ENCODE assay signal across 26 cellular contexts in genomic region chr13:79462895-79463294, GRCh38. TPM values are rescaled to one million over a fixed set of nuclear protein-coding genes. Genes with fewer than 3 reads are reported as not detected.
DNase-seq lines count a peak whose midpoint lies in the region; ATAC-seq, FAIRE-seq and TF ChIP-seq lines count a peak whose summit lies in the region.
"Had no signal": no experiment of that assay in that cellular context is flagged by ENCODE, and none has a peak within 500 bp of the region (broad histone marks: within the 10 kb centered on the region; RNA-seq: fewer than 3 reads in every experiment).

No MANE protein-coding gene starts in this region.

- H3K4me3 ChIP-seq in HepG2 (replicated peaks in 1 of 3; ENCODE audit: insufficient read depth in 1 of 3, low read depth in 2 of 3, low read length in 3 of 3) (no peak overlapping the region), gastrocnemius medialis (no peak overlapping the region)
- H3K4me3 ChIP-seq: A549; BLaER1 treated with 17β-estradiol and CSF1 and Interleukin-3, amounts not matched to agents 10 nM and 100 nM; GM12878; GM23338 had no signal

- DNase-seq in LHCN-M2 (ENCODE audit: low read depth) = peak; percentile 63
- DNase-seq in HepG2 (ENCODE audit: low spot score) = no peak
- peak; percentile 12 for DNase-seq in myocyte (ENCODE audit: low read depth)
- no peak for DNase-seq in gastrocnemius medialis
- DNase-seq in activated T-helper 1 cell treated with anti-CD3 and anti-CD28 coated beads, Interleukin-12 subunit alpha, Interleukin-12 subunit beta, Interleukin-2, Interleukin-4 antibody, amounts not matched to agents 30 ng/mL and 10 ng/mL and 1 ng/mL, durations not matched to agents 14 hours and 24 hours and 36 hours (ENCODE audit: low spot score) = no peak
- DNase-seq in activated CD4-positive, alpha-beta memory T cell treated with anti-CD3 and anti-CD28 coated beads, Interleukin-2, amount 10 ng/mL, durations not matched to agents 7 days and 5 days = no peak
- DNase-seq: 8988T; ACHN; BE2C; CD4-positive, alpha-beta T cell; CD8-positive, alpha-beta memory T cell; DMS 273 treated with DMSO at 0.1 percent for 48 hours; DMS79; EL; GDM1; H9 had no signal

- no peak for TF ChIP-seq RAD21 in HepG2 (CRISPR knock-in tag; IDR thresholded peaks at IDR 0.05)

- no peaks in the 10 kb centered on the region for H3K79me2 ChIP-seq in HepG2 (ENCODE audit: insufficient read depth, low read length)

- no peak for ATAC-seq in HepG2
- peak; percentile 99 to 100 for ATAC-seq in gastrocnemius medialis
- no peak for ATAC-seq in HG02840 (IDR thresholded peaks at IDR 0.05; ENCODE audit: low FRiP score, unreplicated experiment)
- no peak for ATAC-seq in GM19397 (IDR thresholded peaks at IDR 0.05; ENCODE audit: unreplicated experiment)
- ATAC-seq: A549, GM12878, GM23338, HCT116 had no signal

- no TSS peak for BruUV-seq in HepG2 (replicated peaks; lab: Mats Ljungman, UMichigan)

- FAIRE-seq in HepG2 (lab: Jason Lieb, UNC) = no peak
- FAIRE-seq: A549, D721Med, GM12878, GM19239 had no signal

- peaks cover 13% of the 10 kb centered on the region for H3K36me3 Mint-ChIP-seq in activated T-helper 1 cell treated with anti-CD3 and anti-CD28 coated beads, Interleukin-12 subunit alpha, Interleukin-12 subunit beta, Interleukin-2, Interleukin-4 antibody, amounts not matched to agents 30 ng/mL and 10 ng/mL and 1 ng/mL, durations not matched to agents 14 hours and 24 hours and 36 hours (ENCODE audit: low read depth)
- peaks cover 7% of the 10 kb centered on the region for H3K36me3 Mint-ChIP-seq in activated CD4-positive, alpha-beta memory T cell treated with anti-CD3 and anti-CD28 coated beads, Interleukin-2, amount 10 ng/mL, durations not matched to agents 7 days and 5 days (ENCODE audit: low read depth)
- H3K36me3 Mint-ChIP-seq: CD14-positive monocyte; CD8-positive, alpha-beta memory T cell had no signal

- peaks cover 3% of the 10 kb centered on the region for H3K9me3 Mint-ChIP-seq in activated T-helper 1 cell treated with anti-CD3 and anti-CD28 coated beads, Interleukin-12 subunit alpha, Interleukin-12 subunit beta, Interleukin-2, Interleukin-4 antibody, amounts not matched to agents 30 ng/mL and 10 ng/mL and 1 ng/mL, durations not matched to agents 14 hours and 24 hours and 36 hours
- H3K9me3 Mint-ChIP-seq in activated CD4-positive, alpha-beta memory T cell treated with anti-CD3 and anti-CD28 coated beads, Interleukin-2, amount 10 ng/mL, durations not matched to agents 7 days and 5 days = no peaks in the 10 kb centered on the region
- H3K9me3 Mint-ChIP-seq: CD4-positive, alpha-beta T cell; CD8-positive, alpha-beta memory T cell; GM23338; H9 had no signal

- no peak overlapping the region for H3K4me2 ChIP-seq in HepG2 (ENCODE audit: low read depth, low read length)
- H3K4me2 ChIP-seq: A549; BLaER1 treated with 17β-estradiol and CSF1 and Interleukin-3, amounts not matched to agents 10 nM and 100 nM; GM23338 had no signal

- H3K4me1 ChIP-seq in HepG2 (ENCODE audit: insufficient read depth, low read length) = no peaks in the 10 kb centered on the region
- H3K4me1 ChIP-seq in gastrocnemius medialis = peaks cover 0 to 4% of the 10 kb centered on the region in 2 donors
- H3K4me1 ChIP-seq: A549; BE2C; BLaER1 treated with 17β-estradiol and CSF1 and Interleukin-3, amounts not matched to agents 10 nM and 100 nM had no signal

- TF ChIP-seq CTCF in HepG2 (CRISPR knock-in tag; IDR thresholded peaks at IDR 0.05) (no peak), gastrocnemius medialis (IDR thresholded peaks at IDR 0.05 in 4 of 5, conservative IDR thresholded peaks at IDR 0.05 in 1 of 5) (no peak)

- TF ChIP-seq EP300 in HepG2 (IDR thresholded peaks at IDR 0.05; ENCODE audit: low read depth in 2 of 2, low read length in 2 of 2) (no peak), HepG2 (CRISPR knock-in tag; IDR thresholded peaks at IDR 0.05; ENCODE audit: borderline replicate concordance) (no peak)

- TF ChIP-seq POLR2A in HepG2 (IDR thresholded peaks at IDR 0.05; ENCODE audit: insufficient read depth in 1 of 2, low read depth in 2 of 2, low read length in 2 of 2) (no peak), gastrocnemius medialis (IDR thresholded peaks at IDR 0.05) (no peak)

- H3K27ac ChIP-seq in HepG2 (ENCODE audit: extremely low read length, insufficient read depth, low read length) = no peak overlapping the region
- H3K27ac ChIP-seq in gastrocnemius medialis = peak overlapping the region in 2 of 4 donors; percentile 48 to 65
- H3K27ac ChIP-seq: A549; BLaER1 treated with 17β-estradiol and CSF1 and Interleukin-3, amounts not matched to agents 10 nM and 100 nM had no signal

- no peaks in the 10 kb centered on the region for H3K27me3 Mint-ChIP-seq in activated T-helper 1 cell treated with anti-CD3 and anti-CD28 coated beads, Interleukin-12 subunit alpha, Interleukin-12 subunit beta, Interleukin-2, Interleukin-4 antibody, amounts not matched to agents 30 ng/mL and 10 ng/mL and 1 ng/mL, durations not matched to agents 14 hours and 24 hours and 36 hours (ENCODE audit: insufficient read depth)
- H3K27me3 Mint-ChIP-seq in activated CD4-positive, alpha-beta memory T cell treated with anti-CD3 and anti-CD28 coated beads, Interleukin-2, amount 10 ng/mL, durations not matched to agents 7 days and 5 days = no peaks in the 10 kb centered on the region
- H3K27me3 Mint-ChIP-seq: CD4-positive, alpha-beta T cell had no signal

- POLR2A ChIA-PET in HepG2 (lab: Yijun Ruan, JAX) = no interaction called here
- POLR2A ChIA-PET in activated CD4-positive, alpha-beta memory T cell treated with anti-CD3 and anti-CD28 coated beads, Interleukin-2, amount 10 ng/mL, durations not matched to agents 7 days and 5 days (lab: Charles Lee) = no interaction called here

- H3K27ac Mint-ChIP-seq in activated T-helper 1 cell treated with anti-CD3 and anti-CD28 coated beads, Interleukin-12 subunit alpha, Interleukin-12 subunit beta, Interleukin-2, Interleukin-4 antibody, amounts not matched to agents 30 ng/mL and 10 ng/mL and 1 ng/mL, durations not matched to agents 14 hours and 24 hours and 36 hours = no peak overlapping the region
- no peak overlapping the region for H3K27ac Mint-ChIP-seq in activated CD4-positive, alpha-beta memory T cell treated with anti-CD3 and anti-CD28 coated beads, Interleukin-2, amount 10 ng/mL, durations not matched to agents 7 days and 5 days
- H3K27ac Mint-ChIP-seq: CD14-positive monocyte; CD4-positive, alpha-beta T cell; CD8-positive, alpha-beta memory T cell; GM23338; H9 had no signal

- no peaks in the 10 kb centered on the region for H4K20me1 ChIP-seq in HepG2 (ENCODE audit: insufficient read depth, low read length)
- H4K20me1 ChIP-seq: BLaER1 treated with 17β-estradiol and CSF1 and Interleukin-3, amounts not matched to agents 10 nM and 100 nM had no signal

- H2AFZ ChIP-seq in HepG2 (ENCODE audit: low read length) = no peak overlapping the region
- H2AFZ ChIP-seq: GM23338 had no signal

- no peak overlapping the region for H3K4me3 Mint-ChIP-seq in activated T-helper 1 cell treated with anti-CD3 and anti-CD28 coated beads, Interleukin-12 subunit alpha, Interleukin-12 subunit beta, Interleukin-2, Interleukin-4 antibody, amounts not matched to agents 30 ng/mL and 10 ng/mL and 1 ng/mL, durations not matched to agents 14 hours and 24 hours and 36 hours
- H3K4me3 Mint-ChIP-seq in activated CD4-positive, alpha-beta memory T cell treated with anti-CD3 and anti-CD28 coated beads, Interleukin-2, amount 10 ng/mL, durations not matched to agents 7 days and 5 days = no peak overlapping the region
- H3K4me3 Mint-ChIP-seq: CD14-positive monocyte; CD4-positive, alpha-beta T cell; CD8-positive, alpha-beta memory T cell; GM23338; H9 had no signal

- no peak overlapping the region for H3K9ac ChIP-seq in HepG2 (ENCODE audit: insufficient read depth, low read depth, low read length)
- H3K9ac ChIP-seq: BLaER1 treated with 17β-estradiol and CSF1 and Interleukin-3, amounts not matched to agents 10 nM and 100 nM had no signal

- H3K9me3 ChIP-seq in HepG2 (ENCODE audit: low read length) = no peaks in the 10 kb centered on the region
- H3K9me3 ChIP-seq in gastrocnemius medialis = no peaks in the 10 kb centered on the region
- H3K9me3 ChIP-seq: A549; BE2C; BLaER1 treated with 17β-estradiol and CSF1 and Interleukin-3, amounts not matched to agents 10 nM and 100 nM had no signal

- H3K4me1 Mint-ChIP-seq in activated T-helper 1 cell treated with anti-CD3 and anti-CD28 coated beads, Interleukin-12 subunit alpha, Interleukin-12 subunit beta, Interleukin-2, Interleukin-4 antibody, amounts not matched to agents 30 ng/mL and 10 ng/mL and 1 ng/mL, durations not matched to agents 14 hours and 24 hours and 36 hours (ENCODE audit: low read depth) = peaks cover 34% of the 10 kb centered on the region
- peaks cover 24% of the 10 kb centered on the region for H3K4me1 Mint-ChIP-seq in activated CD4-positive, alpha-beta memory T cell treated with anti-CD3 and anti-CD28 coated beads, Interleukin-2, amount 10 ng/mL, durations not matched to agents 7 days and 5 days
- H3K4me1 Mint-ChIP-seq: CD14-positive monocyte, GM23338, H9 had no signal

- intact Hi-C loops in HepG2 (cut with micrococcal nuclease; ENCODE audit: unreplicated experiment) (no loop called here), gastrocnemius medialis (cut with DNase I; ENCODE audit: low total_unique reads) (no loop called here)
- intact Hi-C loops in activated T-helper 1 cell treated with anti-CD3 and anti-CD28 coated beads, Interleukin-12 subunit alpha, Interleukin-12 subunit beta, Interleukin-2, Interleukin-4 antibody, amounts not matched to agents 30 ng/mL and 10 ng/mL and 1 ng/mL, durations not matched to agents 14 hours and 24 hours and 36 hours (cut with micrococcal nuclease) = no loop called here

- H3K36me3 ChIP-seq in HepG2 (replicated peaks in 1 of 2; ENCODE audit: control insufficient read depth in 1 of 2, insufficient read depth in 2 of 2, low read length in 2 of 2) (no peaks in the 10 kb centered on the region), gastrocnemius medialis (no peaks in the 10 kb centered on the region)
- H3K36me3 ChIP-seq: BE2C; BLaER1 treated with 17β-estradiol and CSF1 and Interleukin-3, amounts not matched to agents 10 nM and 100 nM had no signal

- in situ Hi-C loops in HepG2 (cut with HindIII; ENCODE audit: extremely low pct_ligation_motif_present, low pct_unique_long_range_greater_than_20kb) = no loop called here
- in situ Hi-C loops in gastrocnemius medialis (cut with MboI; ENCODE audit: low sequenced_read_pairs in 4 of 4) = no loop called here

- H3K27me3 ChIP-seq in HepG2 (ENCODE audit: control insufficient read depth in 1 of 2, insufficient read depth in 2 of 2, low read length in 2 of 2) (no peaks in the 10 kb centered on the region; a peak in 1 of 5 replicates), gastrocnemius medialis (no peaks in the 10 kb centered on the region)
- H3K27me3 ChIP-seq: BE2C; BLaER1 treated with 17β-estradiol and CSF1 and Interleukin-3, amounts not matched to agents 10 nM and 100 nM had no signal

- CTCF ChIA-PET in HepG2 (lab: Yijun Ruan, JAX; ENCODE audit: low intra/inter-chr PET ratio, low total read pairs) = no interaction called here
- CTCF ChIA-PET in activated CD4-positive, alpha-beta memory T cell treated with anti-CD3 and anti-CD28 coated beads, Interleukin-2, amount 10 ng/mL, durations not matched to agents 7 days and 5 days (lab: Charles Lee) = no interaction called here

RNA-seq across cellular contexts. Expression of gene NDFIP2, which starts 18.1 kb away (rescaled TPM):
- total RNA-seq in LHCN-M2 (2014; rRNA removed) (39.7 and 44.1 TPM in 2 replicates), HepG2 (2016; rRNA removed; fragmentation: Illumina TruSeq; extraction: Trizol) (32.0 and 32.6 TPM in 2 replicates), myocyte (31.7 and 36.7 TPM in 2 replicates), gastrocnemius medialis (10 to 100 TPM; 21.8 to 47.8 (median 31.9) TPM)
- 29.1 TPM for polyA plus RNA-seq in LHCN-M2 (2012)
- total RNA-seq in HepG2 (2016; cell fraction: cytosol; rRNA removed; fragmentation: Illumina TruSeq; extraction: Trizol; ENCODE audit: low read depth) = 5.4 and 6.5 TPM in 2 replicates
- 32.5 and 33.8 TPM in 2 replicates for total RNA-seq in HepG2 (2016; cell fraction: insoluble cytoplasmic fraction; rRNA removed; fragmentation: Illumina TruSeq; extraction: Trizol)
- 11.7 and 12.3 TPM in 2 replicates for total RNA-seq in HepG2 (2016; cell fraction: membrane; rRNA removed; fragmentation: Illumina TruSeq; extraction: Trizol)
- 28.6 and 29.3 TPM in 2 replicates for total RNA-seq in HepG2 (2016; cell fraction: nucleus; rRNA removed; fragmentation: Illumina TruSeq; extraction: Trizol)
- polyA plus RNA-seq in HepG2 (2011; rRNA removed) = 22.8 and 23.2 TPM in 2 replicates
- 11.6 and 13.3 TPM in 2 replicates for polyA plus RNA-seq in HepG2 (2011; cell fraction: cytosol; rRNA removed)
- 5.7 and 6.8 TPM in 2 replicates for polyA plus RNA-seq in HepG2 (2011; cell fraction: nucleus; rRNA removed)
- 19.8 and 27.5 TPM in 2 replicates for polyA plus RNA-seq in HepG2 (2012)
- 4.3 and 5.2 TPM in 2 replicates for polyA plus RNA-seq in HepG2 (2016; cell fraction: cytosol; fragmentation: Illumina TruSeq; extraction: Trizol; ENCODE audit: low read depth)
- polyA plus RNA-seq in HepG2 (2016; cell fraction: insoluble cytoplasmic fraction; fragmentation: Illumina TruSeq; extraction: Trizol; ENCODE audit: low read depth) = 27.0 and 28.4 TPM in 2 replicates
- 9.5 TPM in 2 replicates for polyA plus RNA-seq in HepG2 (2016; cell fraction: membrane; fragmentation: Illumina TruSeq; extraction: Trizol; ENCODE audit: low read depth)
- 31.9 and 33.1 TPM in 2 replicates for polyA plus RNA-seq in HepG2 (2016; cell fraction: nucleus; fragmentation: Illumina TruSeq; extraction: Trizol; ENCODE audit: insufficient read depth, low read depth)
- 26.2 and 77.2 TPM in 2 replicates for polyA minus RNA-seq in HepG2 (2011; rRNA and poly(A)+ RNA removed; ENCODE audit: low replicate concordance)
- 21.9 and 24.7 TPM in 2 replicates for polyA minus RNA-seq in HepG2 (2011; cell fraction: cytosol; rRNA and poly(A)+ RNA removed)
- 20.2 and 23.6 TPM in 2 replicates for polyA minus RNA-seq in HepG2 (2011; cell fraction: nucleus; rRNA and poly(A)+ RNA removed)
- 39.7 TPM for polyA plus RNA-seq in myocyte (2012)
- total RNA-seq in activated T-helper 1 cell treated with anti-CD3 and anti-CD28 coated beads, Interleukin-12 subunit alpha, Interleukin-12 subunit beta, Interleukin-2, Interleukin-4 antibody, amounts not matched to agents 30 ng/mL and 10 ng/mL and 1 ng/mL, durations not matched to agents 14 hours and 24 hours and 36 hours = 250 and 276 TPM in 2 replicates
- total RNA-seq in activated CD4-positive, alpha-beta memory T cell treated with anti-CD3 and anti-CD28 coated beads, Interleukin-2, amount 10 ng/mL, durations not matched to agents 7 days and 5 days = 10 to 100 TPM; 49.6 to 53.2 TPM
- polyA plus RNA-seq: CD14-positive monocyte had no signal

RNA-seq across cellular contexts. Expression of gene RBM26, which starts 56.8 kb away (rescaled TPM):
- 30.1 and 33.1 TPM in 2 replicates for total RNA-seq in LHCN-M2 (2014; rRNA removed)
- 10.1 TPM for polyA plus RNA-seq in LHCN-M2 (2012)
- 28.6 and 34.4 TPM in 2 replicates for total RNA-seq in HepG2 (2016; rRNA removed; fragmentation: Illumina TruSeq; extraction: Trizol)
- total RNA-seq in HepG2 (2016; cell fraction: cytosol; rRNA removed; fragmentation: Illumina TruSeq; extraction: Trizol; ENCODE audit: low read depth) = 8.0 and 10.1 TPM in 2 replicates
- total RNA-seq in HepG2 (2016; cell fraction: insoluble cytoplasmic fraction; rRNA removed; fragmentation: Illumina TruSeq; extraction: Trizol) = 25.2 and 36.1 TPM in 2 replicates
- 12.0 and 13.4 TPM in 2 replicates for total RNA-seq in HepG2 (2016; cell fraction: membrane; rRNA removed; fragmentation: Illumina TruSeq; extraction: Trizol)
- 75.3 and 77.9 TPM in 2 replicates for total RNA-seq in HepG2 (2016; cell fraction: nucleus; rRNA removed; fragmentation: Illumina TruSeq; extraction: Trizol)
- 16.1 and 19.4 TPM in 2 replicates for polyA plus RNA-seq in HepG2 (2011; rRNA removed)
- 4.3 and 5.8 TPM in 2 replicates for polyA plus RNA-seq in HepG2 (2011; cell fraction: cytosol; rRNA removed)
- polyA plus RNA-seq in HepG2 (2011; cell fraction: nucleus; rRNA removed) = 40.1 and 43.2 TPM in 2 replicates
- 18.6 and 26.4 TPM in 2 replicates for polyA plus RNA-seq in HepG2 (2012)
- polyA plus RNA-seq in HepG2 (2016; cell fraction: cytosol; fragmentation: Illumina TruSeq; extraction: Trizol; ENCODE audit: low read depth) = 0.87 and 1.1 TPM in 2 replicates
- polyA plus RNA-seq in HepG2 (2016; cell fraction: insoluble cytoplasmic fraction; fragmentation: Illumina TruSeq; extraction: Trizol; ENCODE audit: low read depth) = 26.2 and 29.3 TPM in 2 replicates
- 2.9 and 3.1 TPM in 2 replicates for polyA plus RNA-seq in HepG2 (2016; cell fraction: membrane; fragmentation: Illumina TruSeq; extraction: Trizol; ENCODE audit: low read depth)
- polyA plus RNA-seq in HepG2 (2016; cell fraction: nucleus; fragmentation: Illumina TruSeq; extraction: Trizol; ENCODE audit: insufficient read depth, low read depth) = 91.7 and 94.4 TPM in 2 replicates
- polyA minus RNA-seq in HepG2 (2011; rRNA and poly(A)+ RNA removed; ENCODE audit: low replicate concordance) = 23.1 and 34.2 TPM in 2 replicates
- 9.2 and 9.8 TPM in 2 replicates for polyA minus RNA-seq in HepG2 (2011; cell fraction: cytosol; rRNA and poly(A)+ RNA removed)
- polyA minus RNA-seq in HepG2 (2011; cell fraction: nucleus; rRNA and poly(A)+ RNA removed) = 111 and 119 TPM in 2 replicates
- 40.7 and 43.2 TPM in 2 replicates for total RNA-seq in myocyte
- 14.2 TPM for polyA plus RNA-seq in myocyte (2012)
- total RNA-seq in gastrocnemius medialis = 10 to 100 TPM; 14.9 to 44.8 (median 23.1) TPM
- total RNA-seq in activated T-helper 1 cell treated with anti-CD3 and anti-CD28 coated beads, Interleukin-12 subunit alpha, Interleukin-12 subunit beta, Interleukin-2, Interleukin-4 antibody, amounts not matched to agents 30 ng/mL and 10 ng/mL and 1 ng/mL, durations not matched to agents 14 hours and 24 hours and 36 hours = 99.3 and 107 TPM in 2 replicates
- total RNA-seq in activated CD4-positive, alpha-beta memory T cell treated with anti-CD3 and anti-CD28 coated beads, Interleukin-2, amount 10 ng/mL, durations not matched to agents 7 days and 5 days = 10 to 100 TPM; 51.1 to 52.0 TPM

Comparison
In these comparisons a context has a peak if more than half of its experiments do, and no peak if none do; other contexts are left out.
1. DNase-seq: peak in LHCN-M2 (single experiment) and myocyte (single experiment); none in HepG2 (single experiment), gastrocnemius medialis (0 of 2), activated T-helper 1 cell treated with anti-CD3 and anti-CD28 coated beads, Interleukin-12 subunit alpha, Interleukin-12 subunit beta, Interleukin-2, Interleukin-4 antibody, amounts not matched to agents 30 ng/mL and 10 ng/mL and 1 ng/mL, durations not matched to agents 14 hours and 24 hours and 36 hours (single experiment) and activated CD4-positive, alpha-beta memory T cell treated with anti-CD3 and anti-CD28 coated beads, Interleukin-2, amount 10 ng/mL, durations not matched to agents 7 days and 5 days (single experiment).
2. ATAC-seq: peak in gastrocnemius medialis (2 of 2); none in HepG2 (single experiment), HG02840 (single experiment) and GM19397 (single experiment).